In genomic region chr2:71129114-71129890, GRCh38 we compare ENCODE assay signal across 8 cellular contexts. TPM values are rescaled to one million over a fixed set of nuclear protein-coding genes. Genes with fewer than 3 reads are reported as not detected.
DNase-seq lines count a peak whose midpoint lies in the region; ATAC-seq, FAIRE-seq and TF ChIP-seq lines count a peak whose summit lies in the region.

No MANE protein-coding gene starts in this region.

- H3K27ac ChIP-seq in CD4-positive, alpha-beta T cell (ENCODE audit: low read depth, low read length), result peak overlapping the region; percentile 77
- H3K27ac ChIP-seq in mucosa of rectum (ENCODE audit: low read depth in 2 of 2, low read length in 2 of 2), result peak overlapping the region; percentile 97 to 98

- H3K36me3 Mint-ChIP-seq in CD4-positive, alpha-beta T cell (ENCODE audit: low read depth), result peaks cover 28% of the 10 kb centered on the region
- peaks cover 10% of the 10 kb centered on the region for H3K36me3 Mint-ChIP-seq in activated T-helper 17 cell treated with anti-CD3 and anti-CD28 coated beads, Interleukin-2, amount 50 U/mL, for 72 hours (ENCODE audit: low read depth)
- peaks cover 10% of the 10 kb centered on the region for H3K36me3 Mint-ChIP-seq in effector memory CD8-positive, alpha-beta T cell (ENCODE audit: insufficient read depth)

- peak overlapping the region; percentile 94 for H3K4me3 ChIP-seq in bronchial epithelial cell (ENCODE audit: low read depth, low read length)
- peak overlapping the region; percentile 94 to 97 for H3K4me3 ChIP-seq in mucosa of rectum (ENCODE audit: low read length in 2 of 2)

- intact Hi-C loops in CD4-positive, alpha-beta T cell (cut with DNase I, micrococcal nuclease), result no loop called here

- no peaks in the 10 kb centered on the region for H3K9me3 Mint-ChIP-seq in CD4-positive, alpha-beta T cell
- H3K9me3 Mint-ChIP-seq in activated T-helper 17 cell treated with anti-CD3 and anti-CD28 coated beads, Interleukin-2, amount 50 U/mL, for 72 hours, result no peaks in the 10 kb centered on the region
- H3K9me3 Mint-ChIP-seq in effector memory CD8-positive, alpha-beta T cell, result no peaks in the 10 kb centered on the region

- no peaks in the 10 kb centered on the region for H3K27me3 ChIP-seq in CD4-positive, alpha-beta T cell (ENCODE audit: control insufficient read depth, insufficient read depth, low read length)
- H3K27me3 ChIP-seq in bronchial epithelial cell (ENCODE audit: control insufficient read depth, insufficient read depth, low read length) (no peaks in the 10 kb centered on the region), mucosa of rectum (ENCODE audit: control insufficient read depth in 2 of 2, insufficient read depth in 2 of 2, low read length in 2 of 2) (no peaks in the 10 kb centered on the region)

- H3K4me3 Mint-ChIP-seq in CD4-positive, alpha-beta T cell, result no peak overlapping the region
- H3K4me3 Mint-ChIP-seq in activated T-helper 17 cell treated with anti-CD3 and anti-CD28 coated beads, Interleukin-2, amount 50 U/mL, for 72 hours, result no peak overlapping the region
- H3K4me3 Mint-ChIP-seq in effector memory CD8-positive, alpha-beta T cell, result no peak overlapping the region

- H3K36me3 ChIP-seq in bronchial epithelial cell (ENCODE audit: control insufficient read depth, insufficient read depth, low read length) (peaks cover 4% of the 10 kb centered on the region), mucosa of rectum (ENCODE audit: control insufficient read depth in 2 of 2, insufficient read depth in 2 of 2, low read length in 2 of 2) (peaks cover 4 to 5% of the 10 kb centered on the region in 2 donors)

- H3K4me1 ChIP-seq in mucosa of rectum (ENCODE audit: control insufficient read depth in 2 of 2, insufficient read depth in 2 of 2, low read length in 2 of 2), result peaks cover 12 to 13% of the 10 kb centered on the region in 2 donors

- H3K4me1 Mint-ChIP-seq in CD4-positive, alpha-beta T cell (ENCODE audit: low read depth), result peaks cover 36% of the 10 kb centered on the region
- peaks cover 4% of the 10 kb centered on the region for H3K4me1 Mint-ChIP-seq in activated T-helper 17 cell treated with anti-CD3 and anti-CD28 coated beads, Interleukin-2, amount 50 U/mL, for 72 hours
- peaks cover 9 to 13% of the 10 kb centered on the region in 2 donors for H3K4me1 Mint-ChIP-seq in effector memory CD8-positive, alpha-beta T cell (ENCODE audit: low read depth in 2 of 2)

- H3K9me3 ChIP-seq in CD4-positive, alpha-beta T cell (ENCODE audit: control insufficient read depth, low read length), result no peaks in the 10 kb centered on the region
- H3K9me3 ChIP-seq in mucosa of rectum (ENCODE audit: control insufficient read depth in 2 of 2, low read length in 2 of 2), result no peaks in the 10 kb centered on the region

- CTCF ChIA-PET in CD4-positive, alpha-beta T cell (lab: Charles Lee), result interaction anchor here (1.8 to 2.5 kb wide), 3 partner anchors 29 to 128 kb away, joined by 5 to 9 read pairs (median 8); partner anchors contain the start of gene NAGK

- peak overlapping the region; percentile 91 to 92 for H3K9ac ChIP-seq in mucosa of rectum (ENCODE audit: low read depth in 1 of 2, low read length in 2 of 2)

- no peak for FAIRE-seq in bronchial epithelial cell (lab: Jason Lieb, UNC)

- POLR2A ChIA-PET in CD4-positive, alpha-beta T cell (lab: Charles Lee), result interaction anchor here (0.7 to 3.0 kb wide), 7 partner anchors 8 to 938 kb away, joined by 3 to 114 read pairs (median 9); partner anchors contain the start of genes NAGK, PAIP2B and ZNF638

- TF ChIP-seq CTCF in CD4-positive, alpha-beta T cell (IDR thresholded peaks at IDR 0.05), result no peak
- TF ChIP-seq CTCF in bronchial epithelial cell (IDR thresholded peaks at IDR 0.05; ENCODE audit: insufficient read depth, low read length, severe bottlenecking), result no peak

- DNase-seq in CD4-positive, alpha-beta T cell, result no peak
- DNase-seq in bronchial epithelial cell (ENCODE audit: low read depth) (peak; percentile 27), iPS-NIHi11 (ENCODE audit: low spot score) (no peak)
- no peak for DNase-seq in stimulated activated naive CD4-positive, alpha-beta T cell treated with Interleukin-2 at 50 U/mL for 16 hours (lab: John Stamatoyannopoulos, UW)
- DNase-seq in effector memory CD8-positive, alpha-beta T cell, result no peak

- ATAC-seq in CD4-positive, alpha-beta T cell (ENCODE audit: poor library complexity), result no peak
- peak; percentile 3 for ATAC-seq in HG03064 (IDR thresholded peaks at IDR 0.05; ENCODE audit: low read depth, unreplicated experiment)
- ATAC-seq in activated T-helper 17 cell treated with anti-CD3 and anti-CD28 coated beads, Interleukin-2, amount 50 U/mL, for 72 hours (replicated peaks), result no peak
- ATAC-seq in effector memory CD8-positive, alpha-beta T cell (replicated peaks), result no peak

- H3K27me3 Mint-ChIP-seq in CD4-positive, alpha-beta T cell, result no peaks in the 10 kb centered on the region
- no peaks in the 10 kb centered on the region for H3K27me3 Mint-ChIP-seq in activated T-helper 17 cell treated with anti-CD3 and anti-CD28 coated beads, Interleukin-2, amount 50 U/mL, for 72 hours
- no peaks in the 10 kb centered on the region for H3K27me3 Mint-ChIP-seq in effector memory CD8-positive, alpha-beta T cell

- no peak overlapping the region for H3K27ac Mint-ChIP-seq in CD4-positive, alpha-beta T cell
- H3K27ac Mint-ChIP-seq in activated T-helper 17 cell treated with anti-CD3 and anti-CD28 coated beads, Interleukin-2, amount 50 U/mL, for 72 hours, result no peak overlapping the region
- no peak overlapping the region for H3K27ac Mint-ChIP-seq in effector memory CD8-positive, alpha-beta T cell

RNA-seq across cellular contexts. Expression of gene MCEE, which starts 0.7 kb away (rescaled TPM):
- 1 to 10 TPM; 4.3 to 8.0 TPM for total RNA-seq in CD4-positive, alpha-beta T cell
- total RNA-seq in bronchial epithelial cell, result 6.1 and 12.8 TPM in 2 replicates
- total RNA-seq in activated T-helper 17 cell treated with anti-CD3 and anti-CD28 coated beads, Interleukin-2, amount 50 U/mL, for 72 hours, result 10 to 100 TPM; 14.1 to 15.6 TPM

RNA-seq across cellular contexts. Expression of gene MPHOSPH10, which starts 1.1 kb away (rescaled TPM):
- total RNA-seq in CD4-positive, alpha-beta T cell, result 10 to 100 TPM; 36.7 to 38.2 TPM
- total RNA-seq in bronchial epithelial cell, result 11.4 and 12.1 TPM in 2 replicates
- total RNA-seq in activated T-helper 17 cell treated with anti-CD3 and anti-CD28 coated beads, Interleukin-2, amount 50 U/mL, for 72 hours, result 10 to 100 TPM; 26.7 to 44.0 TPM
